In the genomic region with DNA sequence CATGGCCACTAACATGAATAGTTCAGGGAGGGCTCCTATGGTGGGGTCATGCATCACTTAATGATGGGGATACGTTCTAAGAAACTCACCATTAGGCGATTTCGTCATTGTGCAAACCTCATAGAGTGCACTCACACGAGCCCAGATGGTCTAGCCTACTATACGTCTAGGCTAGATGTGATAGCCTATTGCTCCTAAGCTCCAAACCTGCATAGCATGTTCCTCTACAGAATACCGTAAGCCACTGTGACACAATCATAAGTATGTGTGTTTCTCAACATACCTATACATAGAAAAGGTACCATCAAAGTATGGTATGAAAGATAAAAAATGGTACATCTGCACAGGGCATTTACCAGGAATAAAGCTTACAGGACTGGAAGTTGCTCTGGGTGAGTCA, we compare ENCODE assay signal across 8 cellular contexts.
"Had no signal": no experiment of that assay in that cellular context is flagged by ENCODE, and none has a peak within 500 bp of the region (broad histone marks: within the 10 kb centered on the region; RNA-seq: fewer than 3 reads in every experiment).

No MANE protein-coding gene starts in this region.

- H3K27ac ChIP-seq: HL-60 had no signal

- H3K4me1 ChIP-seq: HAP-1 had no signal

- H3K36me3 ChIP-seq: HAP-1 had no signal

- DNase-seq: H7, IMR-90, KG1 had no signal

- ATAC-seq: GM23338, HCT116, K562 had no signal

- H3K9me3 ChIP-seq: HAP-1 had no signal

- FAIRE-seq: K562 had no signal

- H3K4me3 ChIP-seq: GM23338, HAP-1, K562 had no signal
